In genomic region chr17:36705651-36706436, GRCh38 we compare ENCODE assay signal across 8 cellular contexts.
DNase-seq lines count a peak whose midpoint lies in the region; ATAC-seq, FAIRE-seq and TF ChIP-seq lines count a peak whose summit lies in the region.

No MANE protein-coding gene starts in this region.

- DNase-seq in D341Med (ENCODE audit: low spot score), result peak; percentile 85
- peak; percentile 71 for DNase-seq in HuH-7 (ENCODE audit: low spot score)
- peak; percentile 19 for DNase-seq in NOMO-1 treated with dmso at 0.1 percent for 144 hours (lab: John Stamatoyannopoulos, UW; ENCODE audit: unreplicated experiment)
- DNase-seq in activated T-cell treated with anti-CD3 and anti-CD28 coated beads, Interleukin-2, amount 50 U/mL, for 24 hours, result peak; percentile 68
- DNase-seq in fibroblast of the aortic adventitia (ENCODE audit: low read depth), result peak; percentile 26
- peak; percentile 47 for DNase-seq in small intestine

- peak; percentile 61 for TF ChIP-seq CTCF in fibroblast of the aortic adventitia (IDR thresholded peaks at IDR 0.05; ENCODE audit: insufficient read depth, low read length)

- peaks cover 44% of the 10 kb centered on the region for H3K27me3 Mint-ChIP-seq in activated T-cell treated with anti-CD3 and anti-CD28 coated beads, Interleukin-2, amount 50 U/mL, for 24 hours

- H3K9me3 Mint-ChIP-seq in activated T-cell treated with anti-CD3 and anti-CD28 coated beads, Interleukin-2, amount 50 U/mL, for 24 hours, result no peaks in the 10 kb centered on the region

- H3K9me3 ChIP-seq in small intestine (ENCODE audit: control insufficient read depth, low read depth), result no peaks in the 10 kb centered on the region

- 41 to 54% (median 47%) methylated on average over 18 of the region's 18 CpGs for WGBS in small intestine, 3 donors

- no peaks in the 10 kb centered on the region for H3K36me3 Mint-ChIP-seq in activated T-cell treated with anti-CD3 and anti-CD28 coated beads, Interleukin-2, amount 50 U/mL, for 24 hours (ENCODE audit: low read depth)

- H3K36me3 ChIP-seq in small intestine (ENCODE audit: control insufficient read depth in 2 of 2, insufficient read depth in 2 of 2, low read length in 2 of 2), result no peaks in the 10 kb centered on the region

- FAIRE-seq in small intestine (lab: Jason Lieb, UNC), result no peak

- ATAC-seq in HG02981 (IDR thresholded peaks at IDR 0.05; ENCODE audit: unreplicated experiment) (no peak), HG02759 (IDR thresholded peaks at IDR 0.05; ENCODE audit: unreplicated experiment) (no peak)

- H3K4me1 Mint-ChIP-seq in activated T-cell treated with anti-CD3 and anti-CD28 coated beads, Interleukin-2, amount 50 U/mL, for 24 hours (ENCODE audit: low read depth), result peaks cover 2% of the 10 kb centered on the region

- H3K27me3 ChIP-seq in small intestine (ENCODE audit: control insufficient read depth in 2 of 2, insufficient read depth in 2 of 2, low read length in 2 of 2), result peaks cover 0 to 10% of the 10 kb centered on the region in 2 donors

- H3K4me3 Mint-ChIP-seq in activated T-cell treated with anti-CD3 and anti-CD28 coated beads, Interleukin-2, amount 50 U/mL, for 24 hours, result no peak overlapping the region

- H3K4me3 ChIP-seq in fibroblast of the aortic adventitia (ENCODE audit: low read depth, low read length) (no peak overlapping the region), small intestine (ENCODE audit: low read depth in 1 of 2, low read length in 2 of 2) (no peak overlapping the region)

- H3K27ac Mint-ChIP-seq in activated T-cell treated with anti-CD3 and anti-CD28 coated beads, Interleukin-2, amount 50 U/mL, for 24 hours, result no peak overlapping the region

- no peak overlapping the region for H3K27ac ChIP-seq in small intestine (ENCODE audit: low read depth in 1 of 2, low read length in 1 of 2)

- H3K4me1 ChIP-seq in small intestine (ENCODE audit: control insufficient read depth in 2 of 2, insufficient read depth in 1 of 2, low read depth in 1 of 2, low read length in 1 of 2), result no peaks in the 10 kb centered on the region

Comparison
In these comparisons a context has a peak if more than half of its experiments do, and no peak if none do; other contexts are left out.
1. DNase-seq: peak in every context shown above with its lines; median percentile 85 in D341Med; 71 in HuH-7; 68 in activated T-cell treated with anti-CD3 and anti-CD28 coated beads, Interleukin-2, amount 50 U/mL, for 24 hours; 47 in small intestine; 26 in fibroblast of the aortic adventitia; 19 in NOMO-1 treated with dmso at 0.1 percent for 144 hours.